ENCODE assay signal across 6 cellular contexts in genomic region chr21:39109163-39109530, GRCh38.
"Had no signal": no experiment of that assay in that cellular context is flagged by ENCODE, and none has a peak within 500 bp of the region (broad histone marks: within the 10 kb centered on the region; RNA-seq: fewer than 3 reads in every experiment).

No MANE protein-coding gene starts in this region.

- H3K27ac Mint-ChIP-seq: GM23338 had no signal

- H3K27ac ChIP-seq: HL-60 had no signal

- H3K4me2 ChIP-seq: GM23338 had no signal

- H3K4me3 ChIP-seq: GM23338, K562 had no signal

- DNase-seq: H9, HCEC 1CT had no signal

- H2AFZ ChIP-seq: GM23338 had no signal

- H3K4me3 Mint-ChIP-seq: GM23338, H9 had no signal

- H3K4me1 Mint-ChIP-seq: GM23338 had no signal

- ATAC-seq: GM23338, HepG2, K562 had no signal

- H3K9me3 Mint-ChIP-seq: GM23338, H9 had no signal
